Comparison of ENCODE assay signal across 9 cellular contexts in genomic region chr18:57581301-57581934, GRCh38. TPM values are rescaled to one million over a fixed set of nuclear protein-coding genes. Genes with fewer than 3 reads are reported as not detected.
DNase-seq lines count a peak whose midpoint lies in the region; ATAC-seq and TF ChIP-seq lines count a peak whose summit lies in the region.
"Had no signal": no experiment of that assay in that cellular context is flagged by ENCODE, and none has a peak within 500 bp of the region (broad histone marks: within the 10 kb centered on the region; RNA-seq: fewer than 3 reads in every experiment).

No MANE protein-coding gene starts in this region.

- H3K27ac ChIP-seq in WERI-Rb-1, result no peak overlapping the region

- H3K36me3 Mint-ChIP-seq in type B pancreatic cell, result peaks cover 17% of the 10 kb centered on the region

- no peaks in the 10 kb centered on the region for H3K9me3 Mint-ChIP-seq in type B pancreatic cell
- H3K9me3 Mint-ChIP-seq: T-helper 1 cell treated with Interleukin-12 subunit alpha and Interleukin-12 subunit beta and Interleukin-4 antibody, amounts not matched to agents 30 μg/mL and 1 μg/mL, for 36 hours had no signal

- H3K4me3 ChIP-seq in WERI-Rb-1 (ENCODE audit: low read depth, low read length), result no peak overlapping the region

- no peaks in the 10 kb centered on the region for H3K27me3 ChIP-seq in WERI-Rb-1 (ENCODE audit: insufficient read depth, low read depth, severe bottlenecking)

- ATAC-seq in HG03095 (IDR thresholded peaks at IDR 0.05; ENCODE audit: unreplicated experiment), result peak; percentile 90

- no peak overlapping the region for H3K27ac Mint-ChIP-seq in type B pancreatic cell
- H3K27ac Mint-ChIP-seq: T-helper 1 cell treated with Interleukin-12 subunit alpha and Interleukin-12 subunit beta and Interleukin-4 antibody, amounts not matched to agents 30 μg/mL and 1 μg/mL, for 36 hours had no signal

- H3K9me3 ChIP-seq in WERI-Rb-1 (ENCODE audit: severe bottlenecking), result no peaks in the 10 kb centered on the region

- no peaks in the 10 kb centered on the region for H3K27me3 Mint-ChIP-seq in type B pancreatic cell

- H3K4me1 Mint-ChIP-seq in type B pancreatic cell (ENCODE audit: unreplicated experiment), result peaks cover 11% of the 10 kb centered on the region

- H3K36me3 ChIP-seq in WERI-Rb-1, result peaks cover 31% of the 10 kb centered on the region

- peak overlapping the region; percentile 57 for H3K4me3 Mint-ChIP-seq in type B pancreatic cell
- H3K4me3 Mint-ChIP-seq: T-helper 1 cell treated with Interleukin-12 subunit alpha and Interleukin-12 subunit beta and Interleukin-4 antibody, amounts not matched to agents 30 μg/mL and 1 μg/mL, for 36 hours had no signal

- TF ChIP-seq CTCF in type B pancreatic cell (conservative IDR thresholded peaks at IDR 0.05) (no peak), WERI-Rb-1 (IDR thresholded peaks at IDR 0.05; ENCODE audit: low read depth, low read length) (no peak)

- DNase-seq in stimulated activated CD8-positive, alpha-beta memory T cell treated with anti-CD3 and anti-CD28 coated beads, Interleukin-15, amount 100 ng/mL, for 4 hours (ENCODE audit: low read depth in 2 of 2), result peak; percentile 10
- no peak for DNase-seq in stimulated activated CD8-positive, alpha-beta memory T cell treated with anti-CD3 and anti-CD28 coated beads, Interleukin-4, amount 100 ng/mL, for 48 hours
- peak; percentile 83 for DNase-seq in SKM-1 (lab: John Stamatoyannopoulos, UW; ENCODE audit: unreplicated experiment)
- no peak for DNase-seq in type B pancreatic cell (ENCODE audit: extremely low spot score, unreplicated experiment)
- DNase-seq in G401 (ENCODE audit: low spot score), result no peak
- no peak for DNase-seq in WERI-Rb-1
- DNase-seq in AG08396 (ENCODE audit: low spot score), result no peak

- in situ Hi-C loops in G401 (cut with HindIII; ENCODE audit: low sequenced_read_pairs), result no loop called here

RNA-seq across cellular contexts. Expression of gene FECH, which starts 5.1 kb away (rescaled TPM):
- total RNA-seq in type B pancreatic cell (ENCODE audit: low replicate concordance), result 22.1 and 43.1 TPM in 2 replicates
- 84.7 and 129 TPM in 2 replicates for total RNA-seq in G401 (2014; rRNA removed; shearing (Covaris generic))

RNA-seq across cellular contexts. Expression of gene NARS1, which starts 40.2 kb away (rescaled TPM):
- total RNA-seq in type B pancreatic cell (ENCODE audit: low replicate concordance), result 98.7 and 134 TPM in 2 replicates
- total RNA-seq in G401 (2014; rRNA removed; shearing (Covaris generic)), result 180 and 222 TPM in 2 replicates

Comparison
In these comparisons a context has a peak if more than half of its experiments do, and no peak if none do; other contexts are left out.
1. DNase-seq: peak in stimulated activated CD8-positive, alpha-beta memory T cell treated with anti-CD3 and anti-CD28 coated beads, Interleukin-15, amount 100 ng/mL, for 4 hours (2 of 2) and SKM-1 (single experiment); none in stimulated activated CD8-positive, alpha-beta memory T cell treated with anti-CD3 and anti-CD28 coated beads, Interleukin-4, amount 100 ng/mL, for 48 hours (single experiment), type B pancreatic cell (single experiment), G401 (single experiment), WERI-Rb-1 (single experiment) and AG08396 (single experiment).